ENCODE assay signal across 17 cellular contexts in the genomic region with DNA sequence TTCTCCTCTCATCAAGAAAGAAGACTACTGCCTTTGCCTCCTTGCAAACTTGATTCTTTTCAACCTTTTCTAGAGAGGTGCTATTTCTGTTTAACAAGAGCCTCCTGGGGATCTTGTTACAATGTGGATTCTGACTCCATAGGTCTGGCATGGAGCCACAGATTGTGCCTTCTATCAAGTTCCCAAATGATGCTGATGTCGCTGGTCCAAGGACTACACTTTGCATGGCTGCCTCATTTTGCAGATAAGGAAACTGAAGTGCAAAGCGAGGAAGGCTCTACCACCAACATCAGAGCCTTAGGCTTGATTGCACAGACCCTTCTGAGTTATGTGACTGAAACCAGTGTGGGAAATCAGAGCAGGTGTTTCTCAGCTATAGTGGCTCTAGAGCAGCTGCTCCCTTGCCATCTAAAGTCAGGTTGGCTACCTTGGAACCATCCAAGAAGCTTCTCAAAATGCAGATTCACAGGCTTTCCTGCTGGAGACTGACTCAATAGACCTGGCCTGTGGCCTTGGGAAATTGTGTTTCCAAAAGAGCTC.
DNase-seq lines count a peak whose midpoint lies in the region; ATAC-seq, FAIRE-seq and TF ChIP-seq lines count a peak whose summit lies in the region.
"Had no signal": no experiment of that assay in that cellular context is flagged by ENCODE, and none has a peak within 500 bp of the region (broad histone marks: within the 10 kb centered on the region; RNA-seq: fewer than 3 reads in every experiment).

No MANE protein-coding gene starts in this region.

- ATAC-seq in HG02571 (IDR thresholded peaks at IDR 0.05; ENCODE audit: unreplicated experiment): peak; percentile 70
- ATAC-seq: HepG2, left lobe of liver had no signal

- no peaks in the 10 kb centered on the region for H3K9me3 ChIP-seq in right atrium auricular region
- no peaks in the 10 kb centered on the region for H3K9me3 ChIP-seq in ovary
- H3K9me3 ChIP-seq: tibial artery had no signal

- peak; percentile 51 for FAIRE-seq in GM19239 (lab: Jason Lieb, UNC)
- FAIRE-seq: GM12891, HepG2 had no signal

- H3K36me3 ChIP-seq in right atrium auricular region (no peaks in the 10 kb centered on the region), ovary (no peaks in the 10 kb centered on the region)
- H3K36me3 ChIP-seq: tibial artery had no signal

- no peak for TF ChIP-seq EP300 in ovary (IDR thresholded peaks at IDR 0.05)

- no peak overlapping the region for H3K4me3 ChIP-seq in right atrium auricular region
- H3K4me3 ChIP-seq in ovary: no peak overlapping the region
- H3K4me3 ChIP-seq: skin epidermis, tibial artery had no signal

- intact Hi-C loops in cardiac septum (cut with DNase I): no loop called here
- intact Hi-C loops in ovary (cut with DNase I): no loop called here

- no peak for TF ChIP-seq POLR2A in ovary (IDR thresholded peaks at IDR 0.05)

- H3K27me3 ChIP-seq in right atrium auricular region (no peaks in the 10 kb centered on the region), ovary (no peaks in the 10 kb centered on the region)
- H3K27me3 ChIP-seq: tibial artery had no signal

- 37 to 71% (median 46%) methylated on average over 2 of the region's 2 CpGs for WGBS in ovary, 3 donors

- H3K27ac ChIP-seq in caudate nucleus (ENCODE audit: low read depth, low read length) (peak overlapping the region; percentile 36), right atrium auricular region (no peak overlapping the region), ovary (no peak overlapping the region)
- H3K27ac ChIP-seq: skin epidermis, tibial artery had no signal

- no peak for TF ChIP-seq CTCF in right atrium auricular region (IDR thresholded peaks at IDR 0.05)
- no peak for TF ChIP-seq CTCF in ovary (IDR thresholded peaks at IDR 0.05)

- DNase-seq in GM19239 (ENCODE audit: insufficient read length, low spot score): no peak
- peak; percentile 35 for DNase-seq in NCI-H2029 (lab: John Stamatoyannopoulos, UW)
- no peak for DNase-seq in caudate nucleus (lab: John Stamatoyannopoulos, UW)
- DNase-seq in cardiac septum (ENCODE audit: low spot score): no peak
- DNase-seq in right atrium auricular region (ENCODE audit: low spot score): no peak
- DNase-seq in ovary: no peak
- DNase-seq: activated CD4-positive, CD25-positive, alpha-beta regulatory T cell; activated effector memory CD4-positive, alpha-beta T cell treated with Interleukin-2 at 50 U/mL for 16 hours; amniotic stem cell; C1 segment of cervical spinal cord; NCI-H748 treated with DMSO at 0.1 percent for 48 hours; tibial artery had no signal

- H3K4me1 ChIP-seq in right atrium auricular region (no peaks in the 10 kb centered on the region), ovary (ENCODE audit: insufficient read depth) (no peaks in the 10 kb centered on the region)
